Comparison of ENCODE assay signal across 35 cellular contexts in the genomic region with DNA sequence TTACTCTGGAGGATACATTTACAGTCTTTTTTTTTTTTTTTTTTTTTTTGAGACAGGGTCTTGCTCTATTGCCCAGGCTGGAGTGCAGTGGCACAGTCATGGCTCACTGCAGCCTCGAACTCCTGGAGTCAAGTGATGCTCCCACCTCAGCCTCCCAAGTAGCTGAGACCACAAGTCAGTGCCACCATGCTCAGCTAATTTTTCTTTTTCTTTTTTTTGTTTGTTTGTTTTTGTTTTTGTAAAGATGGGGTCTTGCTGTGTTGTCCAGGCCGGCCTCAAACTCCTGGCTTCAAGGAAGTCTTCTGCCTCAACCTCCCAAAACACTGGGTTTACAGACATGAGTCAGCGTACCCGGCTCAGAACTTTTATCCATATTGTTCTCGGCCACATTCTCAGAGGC.
"Had no signal": no experiment of that assay in that cellular context is flagged by ENCODE, and none has a peak within 500 bp of the region (broad histone marks: within the 10 kb centered on the region; RNA-seq: fewer than 3 reads in every experiment).

No MANE protein-coding gene starts in this region.

- H3K27me3 ChIP-seq: adrenal gland, body of pancreas, colonic mucosa, esophagus squamous epithelium, gastroesophageal sphincter had no signal

- H3K36me3 ChIP-seq: adrenal gland, colonic mucosa, esophagus squamous epithelium, gastroesophageal sphincter had no signal

- H3K4me1 ChIP-seq: colonic mucosa had no signal

- H3K4me1 Mint-ChIP-seq: activated CD4-positive, alpha-beta T cell treated with anti-CD3 and anti-CD28 coated beads, Interleukin-2, amount 10 ng/mL, durations not matched to agents 24 days and 14 days; activated CD8-positive, alpha-beta memory T cell treated with anti-CD3 and anti-CD28 coated beads, Interleukin-2, amount 10 ng/mL, durations not matched to agents 7 days and 5 days; T-helper 17 cell had no signal

- H3K27ac ChIP-seq: colonic mucosa, epithelial cell of prostate had no signal

- H3K4me3 ChIP-seq: adrenal gland, body of pancreas, colonic mucosa, esophagus squamous epithelium, gastroesophageal sphincter had no signal

- H3K27me3 Mint-ChIP-seq: activated CD4-positive, alpha-beta T cell treated with anti-CD3 and anti-CD28 coated beads, Interleukin-2, amount 10 ng/mL, durations not matched to agents 24 days and 14 days; activated naive CD4-positive, alpha-beta T cell treated with anti-CD3 and anti-CD28 coated beads, Interleukin-2, amount 50 U/mL, for 24 hours had no signal

- H3K27ac Mint-ChIP-seq: activated CD4-positive, alpha-beta memory T cell treated with anti-CD3 and anti-CD28 coated beads for 36 hours; activated CD4-positive, alpha-beta T cell treated with anti-CD3 and anti-CD28 coated beads for 36 hours; activated CD4-positive, alpha-beta T cell treated with anti-CD3 and anti-CD28 coated beads, Interleukin-2, amount 10 ng/mL, durations not matched to agents 24 days and 14 days; activated CD8-positive, alpha-beta memory T cell treated with anti-CD3 and anti-CD28 coated beads, Interleukin-2, amount 10 ng/mL, durations not matched to agents 7 days and 5 days; activated CD8-positive, alpha-beta T cell treated with anti-CD3 and anti-CD28 coated beads, Interleukin-2, amount 10 ng/mL, durations not matched to agents 7 days and 5 days; activated naive CD4-positive, alpha-beta T cell treated with anti-CD3 and anti-CD28 coated beads for 36 hours; activated naive CD4-positive, alpha-beta T cell treated with anti-CD3 and anti-CD28 coated beads, Interleukin-2, amount 50 U/mL, for 24 hours; activated naive CD8-positive, alpha-beta T cell treated with anti-CD3 and anti-CD28 coated beads for 36 hours; activated naive CD8-positive, alpha-beta T cell treated with anti-CD3 and anti-CD28 coated beads, Interleukin-2, amount 50 U/mL, for 24 hours; activated T-helper 1 cell treated with anti-CD3 and anti-CD28 coated beads, Interleukin-12 subunit alpha, Interleukin-12 subunit beta, Interleukin-2, Interleukin-4 antibody, amounts not matched to agents 30 ng/mL and 10 ng/mL and 1 ng/mL, durations not matched to agents 14 hours and 24 hours and 36 hours; activated T-helper 2 cell treated with anti-CD3 and anti-CD28 coated beads, Interferon-gamma antibody, Interleukin-2, Interleukin-4, amounts not matched to agents 10 μg/mL and 5 μg/mL and 100 μg/mL, durations not matched to agents 14 hours and 24 hours and 36 hours; T-helper 17 cell; T-helper 2 cell treated with Interferon-gamma antibody and Interleukin-4, amounts not matched to agents 5 μg/mL and 100 μg/mL, for 36 hours had no signal

- H3K9me3 Mint-ChIP-seq: activated CD4-positive, alpha-beta memory T cell treated with anti-CD3 and anti-CD28 coated beads for 36 hours; activated CD4-positive, alpha-beta T cell treated with anti-CD3 and anti-CD28 coated beads, Interleukin-2, amount 10 ng/mL, durations not matched to agents 24 days and 14 days; activated naive CD4-positive, alpha-beta T cell treated with anti-CD3 and anti-CD28 coated beads for 36 hours; activated naive CD4-positive, alpha-beta T cell treated with anti-CD3 and anti-CD28 coated beads, Interleukin-2, amount 50 U/mL, for 24 hours; activated naive CD8-positive, alpha-beta T cell treated with anti-CD3 and anti-CD28 coated beads for 36 hours; activated naive CD8-positive, alpha-beta T cell treated with anti-CD3 and anti-CD28 coated beads, Interleukin-2, amount 50 U/mL, for 24 hours; activated T-helper 1 cell treated with anti-CD3 and anti-CD28 coated beads, Interleukin-12 subunit alpha, Interleukin-12 subunit beta, Interleukin-2, Interleukin-4 antibody, amounts not matched to agents 30 ng/mL and 10 ng/mL and 1 ng/mL, durations not matched to agents 14 hours and 24 hours and 36 hours; activated T-helper 2 cell treated with anti-CD3 and anti-CD28 coated beads, Interferon-gamma antibody, Interleukin-2, Interleukin-4, amounts not matched to agents 10 μg/mL and 5 μg/mL and 100 μg/mL, durations not matched to agents 14 hours and 24 hours and 36 hours; T-helper 2 cell treated with Interferon-gamma antibody and Interleukin-4, amounts not matched to agents 5 μg/mL and 100 μg/mL, for 36 hours had no signal

- DNase-seq: activated CD4-positive, alpha-beta memory T cell treated with anti-CD3 and anti-CD28 coated beads for 36 hours; activated CD4-positive, alpha-beta T cell treated with anti-CD3 and anti-CD28 coated beads for 36 hours; activated CD4-positive, alpha-beta T cell treated with anti-CD3 and anti-CD28 coated beads, Interleukin-2, amount 10 ng/mL, durations not matched to agents 24 days and 14 days; activated CD4-positive, CD25-positive, alpha-beta regulatory T cell; activated CD4-positive, CD25-positive, alpha-beta regulatory T cell treated with anti-CD3 and anti-CD28 coated beads, Interleukin-2, amount 50 U/mL, for 72 hours; activated CD8-positive, alpha-beta memory T cell treated with anti-CD3 and anti-CD28 coated beads, Interleukin-2, amount 10 ng/mL, durations not matched to agents 7 days and 5 days; activated CD8-positive, alpha-beta memory T cell treated with anti-CD3 and anti-CD28 coated beads, Interleukin-2, amount 50 U/mL, for 4 hours; activated CD8-positive, alpha-beta T cell treated with anti-CD3 and anti-CD28 coated beads, Interleukin-2, amount 10 ng/mL, durations not matched to agents 7 days and 5 days; activated effector memory CD4-positive, alpha-beta T cell treated with anti-CD3 and anti-CD28 coated beads, Interleukin-2, amount 50 U/mL, for 16 hours; activated naive CD4-positive, alpha-beta T cell treated with anti-CD3 and anti-CD28 coated beads for 36 hours; activated naive CD8-positive, alpha-beta T cell treated with anti-CD3 and anti-CD28 coated beads for 36 hours; activated naive CD8-positive, alpha-beta T cell treated with anti-CD3 and anti-CD28 coated beads, Interleukin-2, amount 50 U/mL, for 24 hours; activated T-cell treated with anti-CD3 and anti-CD28 coated beads, Interleukin-2, amount 50 U/mL, for 1 hour; activated T-cell treated with anti-CD3 and anti-CD28 coated beads, Interleukin-2, amount 50 U/mL, for 48 hours; adrenal gland; amygdala; aorta; body of pancreas; central memory CD4-positive, alpha-beta T cell; cerebellar nuclear complex; colonic mucosa; effector CD8-positive, alpha-beta T cell; esophagus squamous epithelium; foreskin melanocyte; T-helper 1 cell; T-helper 17 cell; T1000 had no signal

- FAIRE-seq: endometrium, endothelial cell of umbilical vein had no signal

- H3K4me3 Mint-ChIP-seq: activated CD4-positive, alpha-beta memory T cell treated with anti-CD3 and anti-CD28 coated beads for 36 hours; activated CD4-positive, alpha-beta T cell treated with anti-CD3 and anti-CD28 coated beads for 36 hours; activated CD4-positive, alpha-beta T cell treated with anti-CD3 and anti-CD28 coated beads, Interleukin-2, amount 10 ng/mL, durations not matched to agents 24 days and 14 days; activated CD8-positive, alpha-beta memory T cell treated with anti-CD3 and anti-CD28 coated beads, Interleukin-2, amount 10 ng/mL, durations not matched to agents 7 days and 5 days; activated CD8-positive, alpha-beta T cell treated with anti-CD3 and anti-CD28 coated beads, Interleukin-2, amount 10 ng/mL, durations not matched to agents 7 days and 5 days; activated naive CD4-positive, alpha-beta T cell treated with anti-CD3 and anti-CD28 coated beads for 36 hours; activated naive CD4-positive, alpha-beta T cell treated with anti-CD3 and anti-CD28 coated beads, Interleukin-2, amount 50 U/mL, for 24 hours; activated naive CD8-positive, alpha-beta T cell treated with anti-CD3 and anti-CD28 coated beads for 36 hours; activated naive CD8-positive, alpha-beta T cell treated with anti-CD3 and anti-CD28 coated beads, Interleukin-2, amount 50 U/mL, for 24 hours; activated T-helper 1 cell treated with anti-CD3 and anti-CD28 coated beads, Interleukin-12 subunit alpha, Interleukin-12 subunit beta, Interleukin-2, Interleukin-4 antibody, amounts not matched to agents 30 ng/mL and 10 ng/mL and 1 ng/mL, durations not matched to agents 14 hours and 24 hours and 36 hours; T-helper 17 cell; T-helper 2 cell treated with Interferon-gamma antibody and Interleukin-4, amounts not matched to agents 5 μg/mL and 100 μg/mL, for 36 hours had no signal

- H3K36me3 Mint-ChIP-seq: activated CD4-positive, alpha-beta memory T cell treated with anti-CD3 and anti-CD28 coated beads for 36 hours; activated CD8-positive, alpha-beta memory T cell treated with anti-CD3 and anti-CD28 coated beads, Interleukin-2, amount 10 ng/mL, durations not matched to agents 7 days and 5 days; activated naive CD4-positive, alpha-beta T cell treated with anti-CD3 and anti-CD28 coated beads, Interleukin-2, amount 50 U/mL, for 24 hours; activated naive CD8-positive, alpha-beta T cell treated with anti-CD3 and anti-CD28 coated beads for 36 hours had no signal

- ATAC-seq: activated CD4-positive, alpha-beta T cell treated with anti-CD3 and anti-CD28 coated beads for 36 hours; activated CD8-positive, alpha-beta memory T cell treated with anti-CD3 and anti-CD28 coated beads, Interleukin-2, amount 10 ng/mL, durations not matched to agents 7 days and 5 days; activated CD8-positive, alpha-beta T cell treated with anti-CD3 and anti-CD28 coated beads, Interleukin-2, amount 10 ng/mL, durations not matched to agents 7 days and 5 days; activated naive CD8-positive, alpha-beta T cell treated with anti-CD3 and anti-CD28 coated beads, Interleukin-2, amount 50 U/mL, for 24 hours; body of pancreas; gastroesophageal sphincter; T-helper 17 cell had no signal

- H3K9me3 ChIP-seq: adrenal gland, body of pancreas, colonic mucosa, esophagus squamous epithelium, gastroesophageal sphincter had no signal
